1 cellular context compared by ENCODE assay signal in the genomic region with DNA sequence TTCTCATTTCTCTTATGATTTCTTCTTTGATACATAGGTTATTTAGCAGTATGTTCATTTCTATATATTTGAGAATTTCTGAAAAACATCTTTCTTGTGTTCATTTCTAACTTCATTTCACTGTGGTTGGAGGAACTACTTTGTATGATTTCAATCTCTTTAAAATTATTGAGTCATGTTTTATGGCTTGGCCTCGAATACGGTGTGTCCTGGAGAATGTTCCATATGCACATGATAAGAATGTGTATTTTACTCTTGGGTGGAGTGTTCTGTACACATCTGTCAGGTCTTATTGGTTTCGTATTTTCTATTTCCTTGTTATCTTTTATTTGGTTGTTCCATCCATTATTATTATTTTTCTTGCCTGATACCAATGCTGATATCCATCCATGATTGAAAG.
TF ChIP-seq lines count a peak whose summit lies in the region.

No MANE protein-coding gene starts in this region.

TF ChIP-seq in K562, 482 proteins besides CTCF, POLR2A, EP300 and RAD21 (continues in another document):
- TF ChIP-seq TCFL5 (CRISPR knock-in tag; conservative IDR thresholded peaks at IDR 0.05) (no peak), ZNF143 (CRISPR knock-in tag; IDR thresholded peaks at IDR 0.05) (no peak), TAF15 (IDR thresholded peaks at IDR 0.05; ENCODE audit: low read depth, low read length) (no peak), ZC3H8 (IDR thresholded peaks at IDR 0.05) (no peak), USF1 (CRISPR knock-in tag; IDR thresholded peaks at IDR 0.05) (no peak), FOXA3 (CRISPR knock-in tag; conservative IDR thresholded peaks at IDR 0.05 in 1 of 2, IDR thresholded peaks at IDR 0.05 in 1 of 2) (peak in 1 of 2 experiments; percentile 26; a peak in 1 of 4 replicates), LCOR (CRISPR knock-in tag; IDR thresholded peaks at IDR 0.05) (no peak), SNRNP70 (optimal IDR thresholded peaks at IDR 0.05; ENCODE audit: low read depth, low read length) (no peak), ZNF224 (CRISPR knock-in tag; IDR thresholded peaks at IDR 0.05) (no peak), E2F5 (CRISPR knock-in tag; IDR thresholded peaks at IDR 0.05) (no peak), E2F8 (IDR thresholded peaks at IDR 0.05; ENCODE audit: low read depth, partially characterized antibody) (no peak), SOX6 (IDR thresholded peaks at IDR 0.05) (peak; percentile 65; the same call in 1 of the 2 replicates), ETS2 (tag; IDR thresholded peaks at IDR 0.05; ENCODE audit: borderline replicate concordance, poor library complexity, severe bottlenecking) (no peak), CEBPG (CRISPR knock-in tag; IDR thresholded peaks at IDR 0.05) (no peak; the same call in 1 of the 2 replicates), CEBPG (tag; conservative IDR thresholded peaks at IDR 0.05 in 1 of 2, IDR thresholded peaks at IDR 0.05 in 1 of 2) (peak in 1 of 2 experiments; percentile 81; a peak in 2 of 4 replicates), TCF3 (CRISPR knock-in tag; IDR thresholded peaks at IDR 0.05) (peak; percentile 30; the same call in 1 of the 2 replicates), KDM1A (IDR thresholded peaks at IDR 0.05) (peak in 1 of 2 experiments; percentile 64; a peak in 1 of 4 replicates), NR2C2 (CRISPR knock-in tag; IDR thresholded peaks at IDR 0.05) (no peak), NR2C2 (tag; IDR thresholded peaks at IDR 0.05) (0 out of 2 replicates have a peak, but pooled peaks have one; percentile 19), ZSCAN32 (CRISPR knock-in tag; IDR thresholded peaks at IDR 0.05) (no peak), KDM4B (IDR thresholded peaks at IDR 0.05; ENCODE audit: borderline replicate concordance in 2 of 2, low read depth in 1 of 2) (no peak), FOXJ2 (tag; IDR thresholded peaks at IDR 0.05) (no peak), ZFX (CRISPR knock-in tag; IDR thresholded peaks at IDR 0.05) (peak; percentile 12; the same call in 1 of the 2 replicates), ZNF583 (CRISPR knock-in tag; IDR thresholded peaks at IDR 0.05) (no peak), FOXK2 (conservative IDR thresholded peaks at IDR 0.05 in 1 of 2, IDR thresholded peaks at IDR 0.05 in 1 of 2; ENCODE audit: low read depth in 2 of 2) (0 out of 4 replicates have a peak, but pooled peaks of 1 of the 2 experiments have one; percentile 32), NR2C1 (IDR thresholded peaks at IDR 0.05) (no peak), NR2C1 (tag; IDR thresholded peaks at IDR 0.05) (no peak), ATF1 (CRISPR knock-in tag; IDR thresholded peaks at IDR 0.05) (no peak), ATF1 (tag; IDR thresholded peaks at IDR 0.05) (no peak), ARID3A (IDR thresholded peaks at IDR 0.05; ENCODE audit: borderline replicate concordance, low read depth, low read length) (no peak), FOSL1 (tag; conservative IDR thresholded peaks at IDR 0.05) (peak; percentile 63), HOMEZ (CRISPR knock-in tag; IDR thresholded peaks at IDR 0.05) (no peak), MCM5 (IDR thresholded peaks at IDR 0.05; ENCODE audit: low read depth) (no peak), TBP (optimal IDR thresholded peaks at IDR 0.05; ENCODE audit: low read depth, low read length) (no peak), ZBTB1 (CRISPR knock-in tag; IDR thresholded peaks at IDR 0.05; ENCODE audit: borderline replicate concordance, low read depth) (no peak), ZNF124 (CRISPR knock-in tag; IDR thresholded peaks at IDR 0.05) (no peak), SMARCA4 (IDR thresholded peaks at IDR 0.05) (peak; percentile 67), ZNF592 (IDR thresholded peaks at IDR 0.05) (peak; percentile 78), GTF2A2 (tag; IDR thresholded peaks at IDR 0.05) (no peak), SMARCC2 (IDR thresholded peaks at IDR 0.05; ENCODE audit: low read depth) (0 out of 2 replicates have a peak, but pooled peaks have one; percentile 21), SAFB2 (IDR thresholded peaks at IDR 0.05; ENCODE audit: borderline replicate concordance, low read depth, low read length, severe bottlenecking) (no peak), ELF1 (tag; IDR thresholded peaks at IDR 0.05) (no peak), ZNF717 (CRISPR knock-in tag; IDR thresholded peaks at IDR 0.05) (no peak), CCAR2 (IDR thresholded peaks at IDR 0.05; ENCODE audit: low read depth, low read length) (no peak), BACH1 (tag; IDR thresholded peaks at IDR 0.05) (no peak), ATF3 (IDR thresholded peaks at IDR 0.05) (peak; percentile 60; the same call in 1 of the 2 replicates), ATF3 (CRISPR knock-in tag; conservative IDR thresholded peaks at IDR 0.05) (no peak)
- TF ChIP-seq, protein P1, sequence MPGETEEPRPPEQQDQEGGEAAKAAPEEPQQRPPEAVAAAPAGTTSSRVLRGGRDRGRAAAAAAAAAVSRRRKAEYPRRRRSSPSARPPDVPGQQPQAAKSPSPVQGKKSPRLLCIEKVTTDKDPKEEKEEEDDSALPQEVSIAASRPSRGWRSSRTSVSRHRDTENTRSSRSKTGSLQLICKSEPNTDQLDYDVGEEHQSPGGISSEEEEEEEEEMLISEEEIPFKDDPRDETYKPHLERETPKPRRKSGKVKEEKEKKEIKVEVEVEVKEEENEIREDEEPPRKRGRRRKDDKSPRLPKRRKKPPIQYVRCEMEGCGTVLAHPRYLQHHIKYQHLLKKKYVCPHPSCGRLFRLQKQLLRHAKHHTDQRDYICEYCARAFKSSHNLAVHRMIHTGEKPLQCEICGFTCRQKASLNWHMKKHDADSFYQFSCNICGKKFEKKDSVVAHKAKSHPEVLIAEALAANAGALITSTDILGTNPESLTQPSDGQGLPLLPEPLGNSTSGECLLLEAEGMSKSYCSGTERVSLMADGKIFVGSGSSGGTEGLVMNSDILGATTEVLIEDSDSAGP (CRISPR knock-in tag; IDR thresholded peaks at IDR 0.05): no peak
- TF ChIP-seq, protein P2, sequence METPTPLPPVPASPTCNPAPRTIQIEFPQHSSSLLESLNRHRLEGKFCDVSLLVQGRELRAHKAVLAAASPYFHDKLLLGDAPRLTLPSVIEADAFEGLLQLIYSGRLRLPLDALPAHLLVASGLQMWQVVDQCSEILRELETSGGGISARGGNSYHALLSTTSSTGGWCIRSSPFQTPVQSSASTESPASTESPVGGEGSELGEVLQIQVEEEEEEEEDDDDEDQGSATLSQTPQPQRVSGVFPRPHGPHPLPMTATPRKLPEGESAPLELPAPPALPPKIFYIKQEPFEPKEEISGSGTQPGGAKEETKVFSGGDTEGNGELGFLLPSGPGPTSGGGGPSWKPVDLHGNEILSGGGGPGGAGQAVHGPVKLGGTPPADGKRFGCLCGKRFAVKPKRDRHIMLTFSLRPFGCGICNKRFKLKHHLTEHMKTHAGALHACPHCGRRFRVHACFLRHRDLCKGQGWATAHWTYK (CRISPR knock-in tag; IDR thresholded peaks at IDR 0.05): no peak
- TF ChIP-seq, protein P3, sequence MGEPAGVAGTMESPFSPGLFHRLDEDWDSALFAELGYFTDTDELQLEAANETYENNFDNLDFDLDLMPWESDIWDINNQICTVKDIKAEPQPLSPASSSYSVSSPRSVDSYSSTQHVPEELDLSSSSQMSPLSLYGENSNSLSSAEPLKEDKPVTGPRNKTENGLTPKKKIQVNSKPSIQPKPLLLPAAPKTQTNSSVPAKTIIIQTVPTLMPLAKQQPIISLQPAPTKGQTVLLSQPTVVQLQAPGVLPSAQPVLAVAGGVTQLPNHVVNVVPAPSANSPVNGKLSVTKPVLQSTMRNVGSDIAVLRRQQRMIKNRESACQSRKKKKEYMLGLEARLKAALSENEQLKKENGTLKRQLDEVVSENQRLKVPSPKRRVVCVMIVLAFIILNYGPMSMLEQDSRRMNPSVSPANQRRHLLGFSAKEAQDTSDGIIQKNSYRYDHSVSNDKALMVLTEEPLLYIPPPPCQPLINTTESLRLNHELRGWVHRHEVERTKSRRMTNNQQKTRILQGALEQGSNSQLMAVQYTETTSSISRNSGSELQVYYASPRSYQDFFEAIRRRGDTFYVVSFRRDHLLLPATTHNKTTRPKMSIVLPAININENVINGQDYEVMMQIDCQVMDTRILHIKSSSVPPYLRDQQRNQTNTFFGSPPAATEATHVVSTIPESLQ (CRISPR knock-in tag; IDR thresholded peaks at IDR 0.05): no peak
